In genomic region chr21:27225142-27225541, GRCh38 we compare ENCODE assay signal across 31 cellular contexts.
DNase-seq lines count a peak whose midpoint lies in the region; ATAC-seq and TF ChIP-seq lines count a peak whose summit lies in the region.
"Had no signal": no experiment of that assay in that cellular context is flagged by ENCODE, and none has a peak within 500 bp of the region (broad histone marks: within the 10 kb centered on the region; RNA-seq: fewer than 3 reads in every experiment).

No MANE protein-coding gene starts in this region.

- peaks cover 15% of the 10 kb centered on the region for H3K9me3 Mint-ChIP-seq in osteocyte (ENCODE audit: unreplicated experiment)
- H3K9me3 Mint-ChIP-seq: stimulated activated memory B cell treated with anti-CD40 and anti-IgM and Interleukin-4, amounts not matched to agents 10 μg/mL and 1 μg/mL and 100 μg/mL, for 72 hours had no signal

- H3K36me3 ChIP-seq in colonic mucosa: no peaks in the 10 kb centered on the region
- H3K36me3 ChIP-seq: breast epithelium, lower lobe of right lung, Peyer's patch, right atrium auricular region, upper lobe of right lung had no signal

- H3K4me1 Mint-ChIP-seq in osteocyte (ENCODE audit: unreplicated experiment): peaks cover 53% of the 10 kb centered on the region
- H3K4me1 Mint-ChIP-seq: stimulated activated memory B cell treated with anti-CD40 and anti-IgM and Interleukin-4, amounts not matched to agents 10 μg/mL and 1 μg/mL and 100 μg/mL, for 72 hours had no signal

- H3K36me3 Mint-ChIP-seq in osteocyte (ENCODE audit: unreplicated experiment): peaks cover 2% of the 10 kb centered on the region
- H3K36me3 Mint-ChIP-seq: stimulated activated memory B cell treated with anti-CD40 and anti-IgM and Interleukin-4, amounts not matched to agents 10 μg/mL and 1 μg/mL and 100 μg/mL, for 72 hours had no signal

- H3K4me1 ChIP-seq in colonic mucosa: no peaks in the 10 kb centered on the region
- H3K4me1 ChIP-seq: breast epithelium, Caco-2, lower lobe of right lung, parathyroid adenoma, Peyer's patch, right atrium auricular region, upper lobe of right lung had no signal

- H3K27ac Mint-ChIP-seq in osteocyte (ENCODE audit: unreplicated experiment): peak overlapping the region; percentile 85
- H3K27ac Mint-ChIP-seq: activated naive CD4-positive, alpha-beta T cell treated with anti-CD3 and anti-CD28 coated beads for 36 hours; stimulated activated memory B cell treated with anti-CD40 and anti-IgM and Interleukin-4, amounts not matched to agents 10 μg/mL and 1 μg/mL and 100 μg/mL, for 72 hours had no signal

- peak overlapping the region; percentile 9 for H3K4me3 Mint-ChIP-seq in osteocyte (ENCODE audit: unreplicated experiment)
- H3K4me3 Mint-ChIP-seq: activated naive CD4-positive, alpha-beta T cell treated with anti-CD3 and anti-CD28 coated beads for 36 hours; stimulated activated memory B cell treated with anti-CD40 and anti-IgM and Interleukin-4, amounts not matched to agents 10 μg/mL and 1 μg/mL and 100 μg/mL, for 72 hours had no signal

- no peak overlapping the region for H3K27ac ChIP-seq in colonic mucosa
- H3K27ac ChIP-seq: breast epithelium, lower lobe of right lung, parathyroid adenoma, Peyer's patch, right atrium auricular region, upper lobe of right lung had no signal

- intact Hi-C loops in colonic mucosa (cut with DNase I): no loop called here

- TF ChIP-seq CTCF in fibroblast of mammary gland (conservative IDR thresholded peaks at IDR 0.05; ENCODE audit: control insufficient read depth, insufficient read depth, low read depth, low read length) (no peak), osteocyte (IDR thresholded peaks at IDR 0.05) (no peak), colonic mucosa (IDR thresholded peaks at IDR 0.05) (no peak)

- H3K9ac ChIP-seq in colonic mucosa (ENCODE audit: low read depth in 2 of 2, low read length in 2 of 2): no peak overlapping the region
- H3K9ac ChIP-seq: parathyroid adenoma had no signal

- DNase-seq in GM03348 (ENCODE audit: low spot score) (peak; percentile 23), amniotic epithelial cell (ENCODE audit: low read depth) (peak; percentile 41), fibroblast of mammary gland (ENCODE audit: low read depth) (peak; percentile 25), osteocyte (ENCODE audit: extremely low spot score, unreplicated experiment) (no peak), colonic mucosa (no peak)
- DNase-seq in stimulated activated naive CD8-positive, alpha-beta T cell treated with anti-CD3 and anti-CD28 coated beads, Interleukin-15, Interleukin-2, amounts not matched to agents 100 U/mL and 50 U/mL, for 24 hours: no peak
- DNase-seq: activated CD4-positive, alpha-beta T cell treated with anti-CD3 and anti-CD28 coated beads, Interleukin-2, amount 50 U/mL, for 4 hours; activated CD4-positive, CD25-positive, alpha-beta regulatory T cell; activated naive CD4-positive, alpha-beta T cell treated with anti-CD3 and anti-CD28 coated beads for 36 hours; amniotic stem cell; C1 segment of cervical spinal cord; Caco-2; cortex of kidney; DMS79; kidney glomerular epithelial cell; lower lobe of right lung; mucosa of descending colon; NCI-H1092 treated with DMSO at 0.1 percent for 48 hours; NCI-H2029; Peyer's patch; stimulated activated CD4-positive, alpha-beta T cell treated with anti-CD3 and anti-CD28 coated beads, Interleukin-12 subunit alpha, Interleukin-12 subunit beta, amount 100 ng/mL, for 4 hours; stimulated activated CD4-positive, alpha-beta T cell treated with anti-CD3 and anti-CD28 coated beads, Interleukin-4, amount 100 ng/mL, for 24 hours; T-helper 1 cell; upper lobe of right lung had no signal

- H3K27me3 ChIP-seq in colonic mucosa: no peaks in the 10 kb centered on the region
- H3K27me3 ChIP-seq: breast epithelium, Peyer's patch, right atrium auricular region, upper lobe of right lung had no signal

- no peaks in the 10 kb centered on the region for H3K27me3 Mint-ChIP-seq in osteocyte (ENCODE audit: unreplicated experiment)
- H3K27me3 Mint-ChIP-seq: stimulated activated memory B cell treated with anti-CD40 and anti-IgM and Interleukin-4, amounts not matched to agents 10 μg/mL and 1 μg/mL and 100 μg/mL, for 72 hours had no signal

- H3K4me3 ChIP-seq in fibroblast of mammary gland (ENCODE audit: control insufficient read depth, low read depth, low read length) (no peak overlapping the region), colonic mucosa (no peak overlapping the region)
- H3K4me3 ChIP-seq: breast epithelium, lower lobe of right lung, mucosa of descending colon, Peyer's patch, right atrium auricular region, upper lobe of right lung had no signal

- no peaks in the 10 kb centered on the region for H3K9me3 ChIP-seq in colonic mucosa
- H3K9me3 ChIP-seq: breast epithelium, Caco-2, lower lobe of right lung, mucosa of descending colon, Peyer's patch, right atrium auricular region, upper lobe of right lung had no signal

- no peak for ATAC-seq in HG02852 (IDR thresholded peaks at IDR 0.05; ENCODE audit: unreplicated experiment)
- ATAC-seq in stimulated activated naive CD8-positive, alpha-beta T cell treated with anti-CD3 and anti-CD28 coated beads, Interleukin-15, Interleukin-2, amounts not matched to agents 100 U/mL and 50 U/mL, for 24 hours: no peak
- no peak for ATAC-seq in GM21825 (IDR thresholded peaks at IDR 0.05; ENCODE audit: unreplicated experiment)
- ATAC-seq: esophagus mucosa; lower lobe of right lung; mucosa of descending colon; stimulated activated memory B cell treated with anti-CD40 and anti-IgM and Interleukin-4, amounts not matched to agents 10 μg/mL and 1 μg/mL and 100 μg/mL, for 72 hours; upper lobe of right lung had no signal

Comparison
In these comparisons a context has a peak if more than half of its experiments do, and no peak if none do; other contexts are left out.
1. DNase-seq: peak in GM03348 (single experiment), amniotic epithelial cell (single experiment) and fibroblast of mammary gland (single experiment); none in osteocyte (single experiment), stimulated activated naive CD8-positive, alpha-beta T cell treated with anti-CD3 and anti-CD28 coated beads, Interleukin-15, Interleukin-2, amounts not matched to agents 100 U/mL and 50 U/mL, for 24 hours (single experiment) and colonic mucosa (single experiment).